Comparison of ENCODE assay signal across 8 cellular contexts in the genomic region with DNA sequence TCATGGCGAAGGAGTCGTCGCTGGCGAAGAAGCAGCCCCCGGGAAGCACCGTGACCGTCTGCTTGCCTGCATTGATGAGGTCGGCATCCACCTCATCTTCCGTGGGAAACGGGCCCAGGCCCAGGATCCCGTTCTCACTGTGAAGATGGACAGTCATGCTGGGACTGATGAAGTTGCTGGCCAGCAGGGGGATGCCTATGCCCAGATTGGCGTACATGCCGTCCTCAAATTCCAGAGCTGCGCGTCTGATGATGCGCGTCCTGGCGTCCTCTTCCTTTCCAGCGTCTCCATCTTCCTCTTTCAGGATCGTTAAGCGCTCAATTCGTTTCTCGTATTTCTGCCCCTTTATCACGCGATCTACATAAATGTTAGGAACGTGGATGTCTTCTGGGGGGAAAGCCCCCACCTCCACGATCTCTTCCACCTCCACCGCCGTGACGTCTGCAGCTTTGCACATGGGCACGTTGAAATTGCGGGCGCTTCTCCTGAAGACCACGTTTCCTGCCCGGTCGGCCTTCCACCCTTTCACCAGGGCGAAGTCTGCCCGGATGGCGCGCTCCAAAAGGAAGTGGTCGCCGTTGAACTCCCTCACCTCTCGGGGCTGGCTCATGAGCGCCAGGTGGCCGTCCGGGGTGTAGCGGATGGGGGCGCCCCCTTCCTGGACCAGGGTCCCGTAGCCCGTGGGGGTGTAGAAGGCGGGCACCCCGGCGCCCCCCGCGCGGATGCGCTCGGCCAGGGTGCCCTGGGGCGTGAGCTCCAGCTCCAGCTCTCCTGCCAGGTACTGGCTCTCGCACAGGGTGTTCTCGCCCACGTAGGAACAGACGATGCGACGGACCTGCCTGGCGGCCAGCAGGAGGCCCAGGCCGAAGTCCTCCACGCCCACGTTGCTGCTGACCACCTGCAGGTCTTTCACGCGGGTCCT. TPM values are rescaled to one million over a fixed set of nuclear protein-coding genes. Genes with fewer than 3 reads are reported as not detected.
DNase-seq lines count a peak whose midpoint lies in the region; TF ChIP-seq lines count a peak whose summit lies in the region.
"Not testable (repeated sequence)": the region's sequence is repeated elsewhere in the genome, so short reads cannot be mapped to it uniquely, and the experiment has no call there.

No MANE protein-coding gene starts in this region.

- H3K79me2 ChIP-seq in hepatocyte; neural progenitor cell (ENCODE audit: low read depth): not testable (repeated sequence)

- H3K9me3 ChIP-seq in WERI-Rb-1 (ENCODE audit: severe bottlenecking); hepatocyte (ENCODE audit: low read depth); neural progenitor cell (ENCODE audit: low read depth): not testable (repeated sequence)

- TF ChIP-seq CTCF in BJ (IDR thresholded peaks at IDR 0.05; ENCODE audit: insufficient read depth, low read depth, low read length); WERI-Rb-1 (IDR thresholded peaks at IDR 0.05; ENCODE audit: low read depth, low read length); hepatocyte (IDR thresholded peaks at IDR 0.05; ENCODE audit: poor library complexity); neural progenitor cell (IDR thresholded peaks at IDR 0.05): not testable (repeated sequence)

- not testable (repeated sequence) for H3K9me3 Mint-ChIP-seq in dendritic cell treated with granulocyte-macrophage colony-stimulating factor and Interleukin-4, amounts not matched to agents 40 ng/mL and 50 ng/mL, for 4 days; neural progenitor cell

- intact Hi-C loops in dendritic cell treated with granulocyte-macrophage colony-stimulating factor and Interleukin-4, amounts not matched to agents 40 ng/mL and 50 ng/mL, for 4 days (cut with micrococcal nuclease), result not testable (repeated sequence)

- not testable (repeated sequence) for H3K4me1 Mint-ChIP-seq in dendritic cell treated with granulocyte-macrophage colony-stimulating factor and Interleukin-4, amounts not matched to agents 40 ng/mL and 50 ng/mL, for 4 days (ENCODE audit: low read depth); neural progenitor cell

- not testable (repeated sequence) for H3K27ac Mint-ChIP-seq in dendritic cell treated with granulocyte-macrophage colony-stimulating factor and Interleukin-4, amounts not matched to agents 40 ng/mL and 50 ng/mL, for 4 days; neural progenitor cell

- H3K4me3 ChIP-seq in BJ (ENCODE audit: low read depth, low read length), result peak overlapping the region; percentile 19
- H3K4me3 ChIP-seq in H7 (ENCODE audit: insufficient read depth, low read depth, low read length), result peak overlapping the region; percentile 30; the same call in 1 of the 2 replicates
- H3K4me3 ChIP-seq in WERI-Rb-1 (ENCODE audit: low read depth, low read length), result peak overlapping the region; percentile 38
- not testable (repeated sequence) for H3K4me3 ChIP-seq in hepatocyte
- peak overlapping the region; percentile 39 for H3K4me3 ChIP-seq in neural progenitor cell

- WGBS in hepatocyte (ENCODE audit: low lambda C conversion rate, missing lambda C conversion rate), result 31% methylated on average over 22 of the region's 71 CpGs

- peak overlapping the region; percentile 65 for H3K4me2 ChIP-seq in hepatocyte
- H3K4me2 ChIP-seq in neural progenitor cell, result peak overlapping the region; percentile 55

- not testable (repeated sequence) for H3K9ac ChIP-seq in neural progenitor cell

- H3K36me3 Mint-ChIP-seq in dendritic cell treated with granulocyte-macrophage colony-stimulating factor and Interleukin-4, amounts not matched to agents 40 ng/mL and 50 ng/mL, for 4 days (ENCODE audit: low read depth); neural progenitor cell: not testable (repeated sequence)

- H2AFZ ChIP-seq in hepatocyte; neural progenitor cell (replicated peaks): not testable (repeated sequence)

- not testable (repeated sequence) for H3K9me2 ChIP-seq in hepatocyte (replicated peaks; ENCODE audit: insufficient read depth)

- POLR2A ChIA-PET in BJ (lab: Charles Lee), result not testable (repeated sequence)

- not testable (repeated sequence) for H3K27me3 ChIP-seq in BJ (ENCODE audit: control insufficient read depth, insufficient read depth, low read length); H7 (ENCODE audit: control insufficient read depth, insufficient read depth, low read length); WERI-Rb-1 (ENCODE audit: insufficient read depth, low read depth, severe bottlenecking); hepatocyte
- peaks cover 28% of the 10 kb centered on the region for H3K27me3 ChIP-seq in neural progenitor cell

- H3K27me3 Mint-ChIP-seq in dendritic cell treated with granulocyte-macrophage colony-stimulating factor and Interleukin-4, amounts not matched to agents 40 ng/mL and 50 ng/mL, for 4 days; neural progenitor cell (ENCODE audit: insufficient read depth, low read depth): not testable (repeated sequence)

- CTCF ChIA-PET in BJ (lab: Yijun Ruan, JAX), result not testable (repeated sequence)

- H3K36me3 ChIP-seq in BJ (ENCODE audit: control insufficient read depth, insufficient read depth, low read length); H7 (replicated peaks; ENCODE audit: control insufficient read depth, insufficient read depth, low read length); WERI-Rb-1; hepatocyte (replicated peaks; ENCODE audit: insufficient read depth, low read depth); neural progenitor cell: not testable (repeated sequence)

- H3K4me3 Mint-ChIP-seq in dendritic cell treated with granulocyte-macrophage colony-stimulating factor and Interleukin-4, amounts not matched to agents 40 ng/mL and 50 ng/mL, for 4 days, result peak overlapping the region; percentile 69
- H3K4me3 Mint-ChIP-seq in neural progenitor cell, result peak overlapping the region; percentile 72

- H3F3A ChIP-seq in neural progenitor cell (ENCODE audit: low read depth), result not testable (repeated sequence)

- not testable (repeated sequence) for H3K4me1 ChIP-seq in hepatocyte (ENCODE audit: insufficient read depth); neural progenitor cell

- DNase-seq in BJ (ENCODE audit: low read depth); H7; WERI-Rb-1; hepatocyte (ENCODE audit: low spot score): not testable (repeated sequence)
- DNase-seq in activated effector memory CD4-positive, alpha-beta T cell treated with anti-CD3 and anti-CD28 coated beads, Interleukin-2, amount 50 U/mL, for 16 hours, result peak; percentile 68
- DNase-seq in neural progenitor cell (ENCODE audit: low spot score), result peak; percentile 9
- DNase-seq in stimulated activated CD4-positive, alpha-beta T cell treated with anti-CD3 and anti-CD28 coated beads, TNF-alpha, amount 100 ng/mL, for 24 hours (ENCODE audit: low read depth in 3 of 3), result peak in 2 of 3 experiments; percentile 38 to 57

- H3K27ac ChIP-seq in WERI-Rb-1, hepatocyte, neural progenitor cell: not testable (repeated sequence)

- H4K20me1 ChIP-seq in hepatocyte (ENCODE audit: insufficient read depth, poor library complexity, severe bottlenecking); neural progenitor cell (ENCODE audit: low read depth): not testable (repeated sequence)

RNA-seq across cellular contexts. Expression of a gene that starts 0.8 kb away (rescaled TPM):
- polyA plus RNA-seq in BJ (2011; rRNA removed) (0.53 and 1.2 TPM in 2 replicates), hepatocyte (0.25 and 0.39 TPM in 2 replicates)
- 0.77 and 2.8 TPM in 2 replicates for polyA minus RNA-seq in BJ (2011; rRNA and poly(A)+ RNA removed)
- total RNA-seq in H7 (2014; rRNA removed; shearing (Covaris generic)), result not detected in 2 replicates
- total RNA-seq in hepatocyte (0.60 and 1.8 TPM in 2 replicates), neural progenitor cell (ENCODE audit: low replicate concordance) (2.1 TPM in 2 replicates)

RNA-seq across cellular contexts. Expression of a gene that starts 18.3 kb away (rescaled TPM):
- 0.01 TPM in 2 replicates for polyA plus RNA-seq in BJ (2011; rRNA removed)
- polyA minus RNA-seq in BJ (2011; rRNA and poly(A)+ RNA removed), result not detected in 2 replicates
- total RNA-seq in H7 (2014; rRNA removed; shearing (Covaris generic)), result 0.24 and 0.37 TPM in 2 replicates
- total RNA-seq in hepatocyte, result 5.5 and 7.6 TPM in 2 replicates
- 1.9 and 3.1 TPM in 2 replicates for polyA plus RNA-seq in hepatocyte
- 0.24 and 0.28 TPM in 2 replicates for total RNA-seq in neural progenitor cell (ENCODE audit: low replicate concordance)

RNA-seq across cellular contexts. Expression of a gene that starts 31.7 kb away (rescaled TPM):
- polyA plus RNA-seq in BJ (2011; rRNA removed) (66.1 and 89.6 TPM in 2 replicates), hepatocyte (61.2 and 77.3 TPM in 2 replicates)
- polyA minus RNA-seq in BJ (2011; rRNA and poly(A)+ RNA removed), result 13.6 and 18.2 TPM in 2 replicates
- total RNA-seq in H7 (2014; rRNA removed; shearing (Covaris generic)), result 62.1 and 63.1 TPM in 2 replicates
- total RNA-seq in hepatocyte (35.5 and 42.6 TPM in 2 replicates), neural progenitor cell (ENCODE audit: low replicate concordance) (50.8 and 57.2 TPM in 2 replicates)
